ENCODE assay signal across 17 cellular contexts in the genomic region with DNA sequence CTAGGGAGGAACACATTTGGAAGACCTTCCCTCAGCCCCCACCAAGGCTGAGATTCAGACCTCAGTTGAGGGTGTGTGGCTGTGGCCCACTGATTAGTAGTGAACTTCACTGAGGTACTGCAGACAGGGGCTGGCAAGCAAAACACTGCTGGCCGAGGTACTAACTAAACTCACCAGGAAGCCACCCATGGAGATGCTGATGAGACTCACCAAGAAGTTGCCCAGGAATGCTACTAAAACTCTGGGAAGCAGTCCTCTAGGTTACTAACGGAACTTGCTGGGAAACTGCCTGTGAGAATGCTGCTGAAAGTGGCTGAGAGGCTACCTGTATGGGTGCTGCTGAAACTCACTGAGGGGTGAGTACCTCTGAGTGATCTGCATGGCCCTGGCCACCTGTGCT.
DNase-seq lines count a peak whose midpoint lies in the region; ATAC-seq and TF ChIP-seq lines count a peak whose summit lies in the region.
"Had no signal": no experiment of that assay in that cellular context is flagged by ENCODE, and none has a peak within 500 bp of the region (broad histone marks: within the 10 kb centered on the region; RNA-seq: fewer than 3 reads in every experiment).

No MANE protein-coding gene starts in this region.

- no peaks in the 10 kb centered on the region for H3F3A ChIP-seq in GM23338 (replicated peaks; ENCODE audit: low read depth)

- H3K27me3 Mint-ChIP-seq in GM23338 (ENCODE audit: insufficient read depth, low read depth, poor library complexity) (no peaks in the 10 kb centered on the region), WTC11 (ENCODE audit: low read depth) (no peaks in the 10 kb centered on the region)
- peaks cover 4% of the 10 kb centered on the region for H3K27me3 Mint-ChIP-seq in activated naive CD4-positive, alpha-beta T cell treated with anti-CD3 and anti-CD28 coated beads for 36 hours (ENCODE audit: low read depth)
- H3K27me3 Mint-ChIP-seq: B cell, IgD-negative memory B cell had no signal

- no peak overlapping the region for H3K4me2 ChIP-seq in GM23338
- H3K4me2 ChIP-seq: BLaER1 treated with 17β-estradiol and CSF1 and Interleukin-3, amounts not matched to agents 10 nM and 100 nM had no signal

- H3K4me1 ChIP-seq in GM23338 (ENCODE audit: insufficient read depth) = no peaks in the 10 kb centered on the region
- H3K4me1 ChIP-seq: BLaER1 treated with 17β-estradiol and CSF1 and Interleukin-3, amounts not matched to agents 10 nM and 100 nM had no signal

- ATAC-seq in GM23338 (no peak; the same call in 2 of the 3 replicates), WTC11 (peak; percentile 58), GM18858 (IDR thresholded peaks at IDR 0.05; ENCODE audit: unreplicated experiment) (no peak)
- ATAC-seq: CD8-positive, alpha-beta T cell; HepG2 had no signal

- POLR2A ChIA-PET in WTC11 (lab: Charles Lee) = no interaction called here

- DNase-seq in GM23338 (ENCODE audit: low spot score) = peak; percentile 21
- peak; percentile 10 for DNase-seq in WTC11 (ENCODE audit: low spot score)
- DNase-seq in iPS-NIHi7 (ENCODE audit: extremely low spot score) = peak; percentile 59
- DNase-seq in G401 (ENCODE audit: low spot score) = no peak
- DNase-seq in T-helper 9 cell = no peak
- DNase-seq in activated naive CD4-positive, alpha-beta T cell treated with anti-CD3 and anti-CD28 coated beads for 36 hours = no peak
- DNase-seq: 8988T; Calu3; CD8-positive, alpha-beta T cell; DMS79 treated with DMSO at 0.1 percent for 48 hours; GM23248; KBM-7 had no signal

- no peaks in the 10 kb centered on the region for H3K9me3 Mint-ChIP-seq in GM23338
- peaks cover 3% of the 10 kb centered on the region; the same call in 1 of the 2 replicates for H3K9me3 Mint-ChIP-seq in WTC11
- no peaks in the 10 kb centered on the region for H3K9me3 Mint-ChIP-seq in activated naive CD4-positive, alpha-beta T cell treated with anti-CD3 and anti-CD28 coated beads for 36 hours
- H3K9me3 Mint-ChIP-seq: CD8-positive, alpha-beta T cell had no signal

- no peak overlapping the region for H2AFZ ChIP-seq in GM23338
- H2AFZ ChIP-seq: GM23248 had no signal

- no peaks in the 10 kb centered on the region for H3K79me2 ChIP-seq in GM23338 (replicated peaks; ENCODE audit: insufficient read depth)

- no peak overlapping the region for H3K27ac ChIP-seq in GM23338 (ENCODE audit: low read depth)
- H3K27ac ChIP-seq: BLaER1 treated with 17β-estradiol and CSF1 and Interleukin-3, amounts not matched to agents 10 nM and 100 nM; GM23248 had no signal

- no peaks in the 10 kb centered on the region; the same call in 2 of the 3 replicates for H3K36me3 Mint-ChIP-seq in GM23338 (ENCODE audit: low read depth)
- no peaks in the 10 kb centered on the region for H3K36me3 Mint-ChIP-seq in WTC11
- H3K36me3 Mint-ChIP-seq in activated naive CD4-positive, alpha-beta T cell treated with anti-CD3 and anti-CD28 coated beads for 36 hours (ENCODE audit: low read depth) = no peaks in the 10 kb centered on the region
- H3K36me3 Mint-ChIP-seq: CD8-positive, alpha-beta T cell; IgD-negative memory B cell had no signal

- TF ChIP-seq CTCF in GM23338 (conservative IDR thresholded peaks at IDR 0.05; ENCODE audit: low read depth in 2 of 2) = no peak
- no peak for TF ChIP-seq CTCF in WTC11 (IDR thresholded peaks at IDR 0.05)

- H3K4me3 Mint-ChIP-seq in GM23338 (no peak overlapping the region), WTC11 (no peak overlapping the region)
- no peak overlapping the region for H3K4me3 Mint-ChIP-seq in activated naive CD4-positive, alpha-beta T cell treated with anti-CD3 and anti-CD28 coated beads for 36 hours
- H3K4me3 Mint-ChIP-seq: B cell; CD8-positive, alpha-beta T cell had no signal

- H3K27me3 ChIP-seq in GM23338 (ENCODE audit: insufficient read depth) = no peaks in the 10 kb centered on the region
- H3K27me3 ChIP-seq: BLaER1 treated with 17β-estradiol and CSF1 and Interleukin-3, amounts not matched to agents 10 nM and 100 nM had no signal

- in situ Hi-C loops in G401 (cut with HindIII; ENCODE audit: low sequenced_read_pairs) = no loop called here

- H3K27ac Mint-ChIP-seq in GM23338 = no peak overlapping the region
- H3K27ac Mint-ChIP-seq in WTC11 = no peak overlapping the region
- no peak overlapping the region for H3K27ac Mint-ChIP-seq in activated naive CD4-positive, alpha-beta T cell treated with anti-CD3 and anti-CD28 coated beads for 36 hours
- H3K27ac Mint-ChIP-seq: B cell; CD8-positive, alpha-beta T cell; IgD-negative memory B cell had no signal

- no peaks in the 10 kb centered on the region for H4K20me1 ChIP-seq in GM23338 (replicated peaks; ENCODE audit: insufficient read depth)
- H4K20me1 ChIP-seq: BLaER1 treated with 17β-estradiol and CSF1 and Interleukin-3, amounts not matched to agents 10 nM and 100 nM had no signal

- intact Hi-C loops in activated naive CD4-positive, alpha-beta T cell treated with anti-CD3 and anti-CD28 coated beads for 36 hours (cut with micrococcal nuclease) = no loop called here

- no peaks in the 10 kb centered on the region for H3K36me3 ChIP-seq in GM23338 (ENCODE audit: insufficient read depth)
- H3K36me3 ChIP-seq: BLaER1 treated with 17β-estradiol and CSF1 and Interleukin-3, amounts not matched to agents 10 nM and 100 nM had no signal

- H3K4me3 ChIP-seq in GM23338 = no peak overlapping the region
- H3K4me3 ChIP-seq: BLaER1 treated with 17β-estradiol and CSF1 and Interleukin-3, amounts not matched to agents 10 nM and 100 nM; GM23248 had no signal

- H3K9me2 ChIP-seq in GM23338 (ENCODE audit: insufficient read depth) = no peaks in the 10 kb centered on the region

- no peaks in the 10 kb centered on the region for H3K4me1 Mint-ChIP-seq in GM23338
- H3K4me1 Mint-ChIP-seq in WTC11 = 0 out of 2 replicates have a peak, but pooled peaks cover 3% of the 10 kb centered on the region
- H3K4me1 Mint-ChIP-seq in activated naive CD4-positive, alpha-beta T cell treated with anti-CD3 and anti-CD28 coated beads for 36 hours (ENCODE audit: low read depth) = no peaks in the 10 kb centered on the region
- H3K4me1 Mint-ChIP-seq: B cell, IgD-negative memory B cell had no signal

- CTCF ChIA-PET in WTC11 (lab: Charles Lee) = no interaction called here
- CTCF ChIA-PET in activated naive CD4-positive, alpha-beta T cell treated with anti-CD3 and anti-CD28 coated beads for 36 hours (lab: Charles Lee) = no interaction called here

TF ChIP-seq in GM23338, 12 proteins besides CTCF, POLR2A, EP300 and RAD21 (continues in another document):
- no peak for TF ChIP-seq NANOG (IDR thresholded peaks at IDR 0.05; ENCODE audit: borderline replicate concordance)
- TF ChIP-seq JUNB (IDR thresholded peaks at IDR 0.05; ENCODE audit: unreplicated experiment) = no peak
- TF ChIP-seq ZNF331 (CRISPR knock-in tag; IDR thresholded peaks at IDR 0.05; ENCODE audit: low read depth) = no peak
- no peak for TF ChIP-seq STAT1 (IDR thresholded peaks at IDR 0.05; ENCODE audit: unreplicated experiment)

TF ChIP-seq in WTC11, 78 proteins besides CTCF, POLR2A, EP300 and RAD21 (continues in another document):
- TF ChIP-seq ZNF219 (CRISPR knock-in tag; IDR thresholded peaks at IDR 0.05; ENCODE audit: borderline replicate concordance) = no peak
- no peak for TF ChIP-seq SP1 (CRISPR knock-in tag; conservative IDR thresholded peaks at IDR 0.05)
- TF ChIP-seq, protein P1, sequence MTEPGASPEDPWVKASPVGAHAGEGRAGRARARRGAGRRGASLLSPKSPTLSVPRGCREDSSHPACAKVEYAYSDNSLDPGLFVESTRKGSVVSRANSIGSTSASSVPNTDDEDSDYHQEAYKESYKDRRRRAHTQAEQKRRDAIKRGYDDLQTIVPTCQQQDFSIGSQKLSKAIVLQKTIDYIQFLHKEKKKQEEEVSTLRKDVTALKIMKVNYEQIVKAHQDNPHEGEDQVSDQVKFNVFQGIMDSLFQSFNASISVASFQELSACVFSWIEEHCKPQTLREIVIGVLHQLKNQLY (CRISPR knock-in tag; IDR thresholded peaks at IDR 0.05) = no peak
- no peak for TF ChIP-seq ZNF232 (CRISPR knock-in tag; IDR thresholded peaks at IDR 0.05)
- no peak for TF ChIP-seq ETV6 (CRISPR knock-in tag; IDR thresholded peaks at IDR 0.05)
- TF ChIP-seq, protein P2, sequence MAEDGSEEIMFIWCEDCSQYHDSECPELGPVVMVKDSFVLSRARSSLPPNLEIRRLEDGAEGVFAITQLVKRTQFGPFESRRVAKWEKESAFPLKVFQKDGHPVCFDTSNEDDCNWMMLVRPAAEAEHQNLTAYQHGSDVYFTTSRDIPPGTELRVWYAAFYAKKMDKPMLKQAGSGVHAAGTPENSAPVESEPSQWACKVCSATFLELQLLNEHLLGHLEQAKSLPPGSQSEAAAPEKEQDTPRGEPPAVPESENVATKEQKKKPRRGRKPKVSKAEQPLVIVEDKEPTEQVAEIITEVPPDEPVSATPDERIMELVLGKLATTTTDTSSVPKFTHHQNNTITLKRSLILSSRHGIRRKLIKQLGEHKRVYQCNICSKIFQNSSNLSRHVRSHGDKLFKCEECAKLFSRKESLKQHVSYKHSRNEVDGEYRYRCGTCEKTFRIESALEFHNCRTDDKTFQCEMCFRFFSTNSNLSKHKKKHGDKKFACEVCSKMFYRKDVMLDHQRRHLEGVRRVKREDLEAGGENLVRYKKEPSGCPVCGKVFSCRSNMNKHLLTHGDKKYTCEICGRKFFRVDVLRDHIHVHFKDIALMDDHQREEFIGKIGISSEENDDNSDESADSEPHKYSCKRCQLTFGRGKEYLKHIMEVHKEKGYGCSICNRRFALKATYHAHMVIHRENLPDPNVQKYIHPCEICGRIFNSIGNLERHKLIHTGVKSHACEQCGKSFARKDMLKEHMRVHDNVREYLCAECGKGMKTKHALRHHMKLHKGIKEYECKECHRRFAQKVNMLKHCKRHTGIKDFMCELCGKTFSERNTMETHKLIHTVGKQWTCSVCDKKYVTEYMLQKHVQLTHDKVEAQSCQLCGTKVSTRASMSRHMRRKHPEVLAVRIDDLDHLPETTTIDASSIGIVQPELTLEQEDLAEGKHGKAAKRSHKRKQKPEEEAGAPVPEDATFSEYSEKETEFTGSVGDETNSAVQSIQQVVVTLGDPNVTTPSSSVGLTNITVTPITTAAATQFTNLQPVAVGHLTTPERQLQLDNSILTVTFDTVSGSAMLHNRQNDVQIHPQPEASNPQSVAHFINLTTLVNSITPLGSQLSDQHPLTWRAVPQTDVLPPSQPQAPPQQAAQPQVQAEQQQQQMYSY (CRISPR knock-in tag; IDR thresholded peaks at IDR 0.05) = no peak
- TF ChIP-seq, protein P3, sequence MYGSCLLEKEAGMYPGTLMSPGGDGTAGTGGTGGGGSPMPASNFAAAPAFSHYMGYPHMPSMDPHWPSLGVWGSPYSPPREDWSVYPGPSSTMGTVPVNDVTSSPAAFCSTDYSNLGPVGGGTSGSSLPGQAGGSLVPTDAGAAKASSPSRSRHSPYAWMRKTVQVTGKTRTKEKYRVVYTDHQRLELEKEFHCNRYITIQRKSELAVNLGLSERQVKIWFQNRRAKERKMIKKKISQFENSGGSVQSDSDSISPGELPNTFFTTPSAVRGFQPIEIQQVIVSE (CRISPR knock-in tag; IDR thresholded peaks at IDR 0.05; ENCODE audit: borderline replicate concordance) = no peak

Comparison
In these comparisons a context has a peak if more than half of its experiments do, and no peak if none do; other contexts are left out.
1. DNase-seq: peak in GM23338 (single experiment), WTC11 (single experiment) and iPS-NIHi7 (single experiment); none in G401 (single experiment), T-helper 9 cell (single experiment) and activated naive CD4-positive, alpha-beta T cell treated with anti-CD3 and anti-CD28 coated beads for 36 hours (single experiment).